24 cellular contexts compared by ENCODE assay signal in the genomic region with DNA sequence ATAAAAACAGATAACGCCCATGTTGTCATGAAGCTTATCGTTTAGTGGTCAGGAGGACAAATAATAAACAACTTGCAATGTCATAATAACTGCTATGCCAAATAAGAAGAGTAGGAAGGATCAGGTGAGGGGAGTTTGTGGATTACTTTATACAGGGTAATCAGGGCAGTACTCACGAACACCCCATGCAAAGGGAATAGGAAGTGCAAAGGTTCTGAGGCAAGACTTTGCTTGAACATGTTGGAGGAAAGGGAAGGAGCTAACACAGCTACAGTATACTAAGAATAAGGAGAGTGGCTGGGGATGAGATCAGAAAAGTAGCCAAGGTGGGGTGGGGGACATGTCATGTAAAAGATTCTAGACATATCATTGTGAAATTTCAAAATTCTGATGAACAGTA.
"Had no signal": no experiment of that assay in that cellular context is flagged by ENCODE, and none has a peak within 500 bp of the region (broad histone marks: within the 10 kb centered on the region; RNA-seq: fewer than 3 reads in every experiment).

No MANE protein-coding gene starts in this region.

- H3K4me3 ChIP-seq: colonic mucosa, esophagus squamous epithelium, gastrocnemius medialis, heart right ventricle, left lung, lower lobe of right lung had no signal

- H3K27me3 Mint-ChIP-seq: dendritic cell treated with granulocyte-macrophage colony-stimulating factor and Interleukin-4, amounts not matched to agents 40 ng/mL and 50 ng/mL, for 4 days; effector memory CD8-positive, alpha-beta T cell; naive thymus-derived CD4-positive, alpha-beta T cell had no signal

- H3K4me3 Mint-ChIP-seq: dendritic cell treated with granulocyte-macrophage colony-stimulating factor and Interleukin-4, amounts not matched to agents 40 ng/mL and 50 ng/mL, for 4 days; endodermal cell; naive thymus-derived CD4-positive, alpha-beta T cell had no signal

- DNase-seq: colonic mucosa; cortex of kidney; effector CD8-positive, alpha-beta T cell; effector memory CD8-positive, alpha-beta T cell; endodermal cell; erythroblast; esophagus squamous epithelium; foreskin fibroblast; foreskin melanocyte; gastrocnemius medialis; glutamatergic neuron; head of caudate nucleus; heart right ventricle; hippocampal formation; left cardiac atrium; left lung; left ventricle myocardium superior; lower lobe of right lung; mesenchymal stem cell; midbrain; naive thymus-derived CD4-positive, alpha-beta T cell had no signal

- H3K27ac ChIP-seq: colonic mucosa, epithelial cell of prostate, esophagus squamous epithelium, gastrocnemius medialis, heart right ventricle, left lung, lower lobe of right lung had no signal

- H3K9me3 Mint-ChIP-seq: dendritic cell treated with granulocyte-macrophage colony-stimulating factor and Interleukin-4, amounts not matched to agents 40 ng/mL and 50 ng/mL, for 4 days; effector memory CD8-positive, alpha-beta T cell; endodermal cell had no signal

- ATAC-seq: effector memory CD8-positive, alpha-beta T cell; esophagus mucosa; gastrocnemius medialis; heart right ventricle; left cardiac atrium; left lung; left ventricle myocardium superior; lower lobe of right lung; naive thymus-derived CD4-positive, alpha-beta T cell had no signal

- H3K4me1 ChIP-seq: colonic mucosa, esophagus squamous epithelium, left lung, lower lobe of right lung had no signal

- H3K9me3 ChIP-seq: colonic mucosa, esophagus squamous epithelium, gastrocnemius medialis, heart right ventricle, left lung, lower lobe of right lung had no signal

- H3K27me3 ChIP-seq: colonic mucosa, esophagus squamous epithelium, gastrocnemius medialis, heart right ventricle, left lung had no signal

- H3K36me3 ChIP-seq: colonic mucosa, esophagus squamous epithelium, gastrocnemius medialis, heart right ventricle, left lung, lower lobe of right lung had no signal
